8 cellular contexts compared by ENCODE assay signal in the genomic region with DNA sequence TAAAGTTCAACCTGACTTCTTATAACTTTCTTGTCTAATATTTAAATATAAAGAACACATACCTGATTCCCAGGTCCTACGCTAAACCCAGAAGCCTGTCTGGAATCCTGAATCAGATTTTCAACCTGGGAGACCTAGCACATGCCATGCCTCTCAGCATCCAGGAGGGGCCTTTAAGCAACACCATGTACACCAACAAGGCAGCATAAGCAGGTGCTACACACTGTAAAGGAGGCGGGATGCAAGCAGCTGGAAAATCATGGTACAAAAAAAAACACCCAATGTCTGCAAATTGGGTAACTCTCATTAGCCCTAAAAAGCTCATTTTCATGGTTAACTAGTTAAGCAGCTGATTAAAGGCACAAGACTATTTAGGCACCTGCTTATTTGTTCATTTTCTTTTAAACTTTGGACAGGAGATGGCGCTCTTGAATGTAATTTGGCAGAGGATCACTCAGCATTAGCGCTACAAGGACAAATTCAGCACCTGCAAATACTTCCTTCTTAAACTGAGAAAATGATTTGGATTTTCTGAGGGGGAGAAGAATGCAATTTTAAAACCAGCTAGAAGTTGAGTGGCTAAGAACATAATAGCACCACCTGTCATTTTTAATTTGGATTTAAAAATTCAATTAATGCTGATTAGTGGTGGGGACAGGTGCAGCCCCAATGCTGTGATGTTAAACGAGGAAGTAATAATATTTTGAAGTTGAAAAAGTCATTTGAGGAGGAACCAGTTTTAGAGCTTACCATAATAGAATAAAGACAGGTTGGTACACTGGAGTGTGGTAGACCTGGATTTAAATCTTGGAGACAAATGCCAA.
DNase-seq lines count a peak whose midpoint lies in the region; ATAC-seq lines count a peak whose summit lies in the region.

No MANE protein-coding gene starts in this region.

- H3K27me3 ChIP-seq in aorta (ENCODE audit: control insufficient read depth in 1 of 2, insufficient read depth in 2 of 2, low read length in 1 of 2), result no peaks in the 10 kb centered on the region

- no peak overlapping the region for H3K4me3 Mint-ChIP-seq in central memory CD8-positive, alpha-beta T cell
- no peak overlapping the region for H3K4me3 Mint-ChIP-seq in memory B cell

- DNase-seq in COR-L47 (lab: John Stamatoyannopoulos, UW), result peak; percentile 67
- DNase-seq in Jurkat, Clone E6-1 (ENCODE audit: low read depth, low spot score), result peak; percentile 83
- DNase-seq in NOMO-1 (lab: John Stamatoyannopoulos, UW; ENCODE audit: unreplicated experiment in 2 of 2), result peak; percentile 68 to 78
- peak in 1 of 2 donors; percentile 23 for DNase-seq in central memory CD8-positive, alpha-beta T cell (ENCODE audit: low spot score in 2 of 2)
- DNase-seq in memory B cell (ENCODE audit: low spot score in 2 of 2), result peak; percentile 21 to 57
- DNase-seq in aorta, result no peak

- ATAC-seq in GM18517 (IDR thresholded peaks at IDR 0.05; ENCODE audit: unreplicated experiment), result peak; percentile 65
- ATAC-seq in central memory CD8-positive, alpha-beta T cell (replicated peaks; ENCODE audit: extremely low read depth, poor library complexity, severe bottlenecking), result peak; percentile 80
- ATAC-seq in memory B cell (ENCODE audit: low read depth), result peak; percentile 83
- no peak for ATAC-seq in GM19397 (IDR thresholded peaks at IDR 0.05; ENCODE audit: unreplicated experiment)
- no peak for ATAC-seq in aorta (ENCODE audit: low FRiP score)

- H3K27ac Mint-ChIP-seq in central memory CD8-positive, alpha-beta T cell (ENCODE audit: low read depth), result no peak overlapping the region
- H3K27ac Mint-ChIP-seq in memory B cell, result no peak overlapping the region

- H3K9me3 ChIP-seq in aorta (ENCODE audit: control insufficient read depth, low read length), result peaks cover 2% of the 10 kb centered on the region

- H3K4me1 Mint-ChIP-seq in central memory CD8-positive, alpha-beta T cell, result peaks cover 7% of the 10 kb centered on the region
- no peaks in the 10 kb centered on the region for H3K4me1 Mint-ChIP-seq in memory B cell

- intact Hi-C loops in aorta (cut with DNase I), result no loop called here

- peaks cover 25% of the 10 kb centered on the region for H3K27me3 Mint-ChIP-seq in central memory CD8-positive, alpha-beta T cell
- peaks cover 8% of the 10 kb centered on the region for H3K27me3 Mint-ChIP-seq in memory B cell

- H3K36me3 Mint-ChIP-seq in central memory CD8-positive, alpha-beta T cell (ENCODE audit: insufficient read depth), result no peaks in the 10 kb centered on the region
- H3K36me3 Mint-ChIP-seq in memory B cell, result no peaks in the 10 kb centered on the region

- H3K9me3 Mint-ChIP-seq in central memory CD8-positive, alpha-beta T cell, result no peaks in the 10 kb centered on the region
- H3K9me3 Mint-ChIP-seq in memory B cell, result no peaks in the 10 kb centered on the region

- no peaks in the 10 kb centered on the region for H3K4me1 ChIP-seq in aorta (ENCODE audit: control insufficient read depth in 1 of 2, insufficient read depth in 2 of 2, low read length in 2 of 2)

- WGBS in aorta, 2 donors, result 35 to 37% methylated on average over 5 of the region's 5 CpGs

- no peak overlapping the region for H3K27ac ChIP-seq in aorta (ENCODE audit: low read depth in 1 of 2, low read length in 2 of 2)

- no peak overlapping the region for H3K4me3 ChIP-seq in Jurkat, Clone E6-1 (ENCODE audit: low read length)
- no peak overlapping the region for H3K4me3 ChIP-seq in aorta (ENCODE audit: low read length in 2 of 2)

- H3K36me3 ChIP-seq in aorta (ENCODE audit: control insufficient read depth in 1 of 2, insufficient read depth in 2 of 2, low read length in 1 of 2), result no peaks in the 10 kb centered on the region

Comparison
In these comparisons a context has a peak if more than half of its experiments do, and no peak if none do; other contexts are left out.
1. DNase-seq: peak in COR-L47 (single experiment), Jurkat, Clone E6-1 (single experiment), NOMO-1 (2 of 2) and memory B cell (2 of 2); none in aorta (0 of 2).
2. ATAC-seq: peak in GM18517 (single experiment), central memory CD8-positive, alpha-beta T cell (single experiment) and memory B cell (single experiment); none in GM19397 (single experiment) and aorta (single experiment).